In genomic region chr13:39565036-39565949, GRCh38 we compare ENCODE assay signal across 9 cellular contexts. TPM values are rescaled to one million over a fixed set of nuclear protein-coding genes. Genes with fewer than 3 reads are reported as not detected.
DNase-seq lines count a peak whose midpoint lies in the region; ATAC-seq and TF ChIP-seq lines count a peak whose summit lies in the region.
"Had no signal": no experiment of that assay in that cellular context is flagged by ENCODE, and none has a peak within 500 bp of the region (broad histone marks: within the 10 kb centered on the region; RNA-seq: fewer than 3 reads in every experiment).

No MANE protein-coding gene starts in this region.

- H3K4me3 ChIP-seq in RWPE2 (ENCODE audit: severe bottlenecking) (no peak overlapping the region), fibroblast of the aortic adventitia (ENCODE audit: low read depth, low read length) (peak overlapping the region; percentile 48), osteoblast (ENCODE audit: insufficient read depth, low read length) (peak overlapping the region; percentile 56)

- no peaks in the 10 kb centered on the region for H4K20me1 ChIP-seq in osteoblast (ENCODE audit: insufficient read depth, low read length)

- H2AFZ ChIP-seq in osteoblast (ENCODE audit: low read length) = peak overlapping the region; percentile 32

- peak overlapping the region; percentile 89 for H3K4me2 ChIP-seq in osteoblast (ENCODE audit: insufficient read depth, low read length)

- peaks cover 54% of the 10 kb centered on the region for H3K4me1 ChIP-seq in RWPE2 (ENCODE audit: insufficient read depth, poor library complexity, severe bottlenecking)
- H3K4me1 ChIP-seq in osteoblast (ENCODE audit: insufficient read depth, low read length) = peaks cover 42% of the 10 kb centered on the region

- TF ChIP-seq CTCF in RWPE2 (IDR thresholded peaks at IDR 0.05; ENCODE audit: poor library complexity, severe bottlenecking) (no peak), fibroblast of the aortic adventitia (IDR thresholded peaks at IDR 0.05; ENCODE audit: insufficient read depth, low read length) (no peak), osteoblast (IDR thresholded peaks at IDR 0.05; ENCODE audit: extremely low read depth, low read depth, low read length) (no peak)

- ATAC-seq in RWPE2 (ENCODE audit: low read depth) = peak; percentile 94
- ATAC-seq in HG03565 (IDR thresholded peaks at IDR 0.05; ENCODE audit: unreplicated experiment) = no peak

- H3K36me3 ChIP-seq in RWPE2 (ENCODE audit: low read depth) = no peaks in the 10 kb centered on the region
- H3K36me3 ChIP-seq in osteoblast (ENCODE audit: insufficient read depth, low read length) = no peaks in the 10 kb centered on the region

- DNase-seq in GM03348 (ENCODE audit: low spot score) (peak; percentile 88), RWPE2 (ENCODE audit: low spot score) (peak; percentile 84), fibroblast of the aortic adventitia (ENCODE audit: low read depth) (peak; percentile 95), osteoblast (ENCODE audit: insufficient read length, low spot score, missing footprints) (peak; percentile 93), DMS 273 treated with DMSO at 0.1 percent for 48 hours (lab: John Stamatoyannopoulos, UW) (no peak), mucosa of gallbladder (ENCODE audit: low spot score) (no peak)
- DNase-seq in activated naive CD4-positive, alpha-beta T cell (lab: John Stamatoyannopoulos, UW) = no peak
- DNase-seq: NCI-H345 had no signal

- peaks cover 70% of the 10 kb centered on the region for H3K79me2 ChIP-seq in osteoblast (ENCODE audit: insufficient read depth, low read length)

- H3K27ac ChIP-seq in RWPE2 (ENCODE audit: poor library complexity, severe bottlenecking) (peak overlapping the region; percentile 96), osteoblast (ENCODE audit: low read depth, low read length) (peak overlapping the region; percentile 96)

- H3K27me3 ChIP-seq in RWPE2 (ENCODE audit: insufficient read depth, poor library complexity, severe bottlenecking) = no peaks in the 10 kb centered on the region
- no peaks in the 10 kb centered on the region for H3K27me3 ChIP-seq in osteoblast (ENCODE audit: insufficient read depth, low read length)

- H3K9me3 ChIP-seq in RWPE2 (ENCODE audit: severe bottlenecking) (no peaks in the 10 kb centered on the region), osteoblast (ENCODE audit: low read depth, low read length) (no peaks in the 10 kb centered on the region)

RNA-seq across cellular contexts. Expression of gene LHFPL6, which starts 37.7 kb away (rescaled TPM):
- total RNA-seq in fibroblast of the aortic adventitia (ENCODE audit: low replicate concordance) = 45.2 and 109 TPM in 2 replicates
- 87.2 and 112 TPM in 2 replicates for total RNA-seq in osteoblast
- 30.2 TPM for total RNA-seq in mucosa of gallbladder

Comparison
In these comparisons a context has a peak if more than half of its experiments do, and no peak if none do; other contexts are left out.
1. DNase-seq: peak in GM03348 (single experiment), RWPE2 (single experiment), fibroblast of the aortic adventitia (single experiment) and osteoblast (single experiment); none in DMS 273 treated with DMSO at 0.1 percent for 48 hours (single experiment), activated naive CD4-positive, alpha-beta T cell (0 of 4) and mucosa of gallbladder (single experiment).